Comparison of ENCODE assay signal across 10 cellular contexts in genomic region chr4:63717384-63717783, GRCh38.
DNase-seq lines count a peak whose midpoint lies in the region; ATAC-seq, FAIRE-seq and TF ChIP-seq lines count a peak whose summit lies in the region.
"Had no signal": no experiment of that assay in that cellular context is flagged by ENCODE, and none has a peak within 500 bp of the region (broad histone marks: within the 10 kb centered on the region; RNA-seq: fewer than 3 reads in every experiment).

No MANE protein-coding gene starts in this region.

- no peak overlapping the region for H4K91ac ChIP-seq in neuronal stem cell (ENCODE audit: low read depth, low read length, poor library complexity)

- RAD21 ChIA-PET in GM12878 (lab: Charles Lee; ENCODE audit: unreplicated experiment) = interaction anchor here (1.8 kb wide), 1 partner anchor 189 kb away, joined by 7 read pairs; no protein-coding TSS in a partner anchor

- no peak overlapping the region for H2BK120ac ChIP-seq in neuronal stem cell (ENCODE audit: low read depth, low read length)

- intact Hi-C loops in GM12878 (cut with micrococcal nuclease; ENCODE audit: unreplicated experiment) = loop anchor here (5.0 kb wide), 1 partner anchor 190 kb away; no protein-coding TSS in a partner anchor
- intact Hi-C loops in spleen (cut with DNase I; ENCODE audit: low total_unique reads) = no loop called here
- intact Hi-C loops in mucosa of descending colon (cut with DNase I, micrococcal nuclease) = no loop called here

- H3K27ac ChIP-seq in GM12878 (ENCODE audit: control insufficient read depth, insufficient read depth) = no peak overlapping the region
- no peak overlapping the region for H3K27ac ChIP-seq in neuronal stem cell (replicated peaks; ENCODE audit: low read length)
- H3K27ac ChIP-seq in spleen = no peak overlapping the region
- H3K27ac ChIP-seq in effector memory CD4-positive, alpha-beta T cell (ENCODE audit: insufficient read depth, low read length, poor library complexity, severe bottlenecking) = no peak overlapping the region
- H3K27ac ChIP-seq: gastroesophageal sphincter had no signal

- H4K20me1 ChIP-seq in GM12878 (ENCODE audit: control insufficient read depth, insufficient read depth) = no peaks in the 10 kb centered on the region

- TF ChIP-seq CTCF in GM12878 (IDR thresholded peaks at IDR 0.05 in 2 of 3, conservative IDR thresholded peaks at IDR 0.05 in 1 of 3; ENCODE audit: control insufficient read depth in 2 of 3, extremely low read depth in 1 of 3, insufficient read depth in 1 of 3, low read depth in 3 of 3, low read length in 3 of 3) (peak; percentile 25 to 41 (median 26); a peak in 4 of 6 replicates), spleen (IDR thresholded peaks at IDR 0.05 in 8 of 11, conservative IDR thresholded peaks at IDR 0.05 in 3 of 11) (no peak), mucosa of descending colon (IDR thresholded peaks at IDR 0.05) (no peak)

- H3K9me3 ChIP-seq in GM12878 (replicated peaks; ENCODE audit: control insufficient read depth, insufficient read depth, low read length) = no peaks in the 10 kb centered on the region
- no peaks in the 10 kb centered on the region for H3K9me3 ChIP-seq in neuronal stem cell (replicated peaks in 1 of 2; ENCODE audit: control insufficient read depth in 2 of 2, insufficient read depth in 1 of 2, low read depth in 1 of 2, low read length in 2 of 2)
- H3K9me3 ChIP-seq in spleen = peaks cover 0 to 5% (median 0%) of the 10 kb centered on the region in 8 donors
- H3K9me3 ChIP-seq in mucosa of descending colon = no peaks in the 10 kb centered on the region
- no peaks in the 10 kb centered on the region for H3K9me3 ChIP-seq in effector memory CD4-positive, alpha-beta T cell (ENCODE audit: control insufficient read depth, low read length)
- H3K9me3 ChIP-seq: gastroesophageal sphincter had no signal

- TF ChIP-seq RAD21 in GM12878 (IDR thresholded peaks at IDR 0.05; ENCODE audit: insufficient read depth, low read depth, low read length) = peak; percentile 73

- SMC1A ChIA-PET in GM12878 (lab: Charles Lee; ENCODE audit: uncharacterized antibody, unreplicated experiment) = interaction anchor here (0.6 to 2.4 kb wide), 3 partner anchors 153 to 412 kb away, joined by 3 to 10 read pairs (median 3); no protein-coding TSS in a partner anchor

- ATAC-seq in GM12878 = peak; percentile 40; the same call in 1 of the 3 replicates
- ATAC-seq in mucosa of descending colon = no peak
- ATAC-seq: gastroesophageal sphincter had no signal

- H3K79me2 ChIP-seq in GM12878 (ENCODE audit: control insufficient read depth, insufficient read depth, low read length) = no peaks in the 10 kb centered on the region

- CTCF ChIA-PET in GM12878 (lab: Yijun Ruan, JAX) = interaction anchor here (0.7 to 2.2 kb wide), 6 partner anchors 12 to 422 kb away, joined by 4 to 8 read pairs (median 5); no protein-coding TSS in a partner anchor

- POLR2A ChIA-PET in GM12878 (lab: Charles Lee) = no interaction called here

- H3K36me3 ChIP-seq in GM12878 (ENCODE audit: control insufficient read depth in 2 of 2, insufficient read depth in 2 of 2, low read length in 1 of 2) = no peaks in the 10 kb centered on the region
- H3K36me3 ChIP-seq in neuronal stem cell (replicated peaks in 1 of 2; ENCODE audit: control insufficient read depth in 2 of 2, insufficient read depth in 2 of 2, low read length in 2 of 2) = no peaks in the 10 kb centered on the region
- H3K36me3 ChIP-seq in spleen = no peaks in the 10 kb centered on the region
- no peaks in the 10 kb centered on the region for H3K36me3 ChIP-seq in mucosa of descending colon (ENCODE audit: low read depth)
- H3K36me3 ChIP-seq in effector memory CD4-positive, alpha-beta T cell (ENCODE audit: control insufficient read depth, insufficient read depth, low read length) = no peaks in the 10 kb centered on the region
- H3K36me3 ChIP-seq: gastroesophageal sphincter had no signal

- H3K27me3 ChIP-seq in GM12878 (replicated peaks in 1 of 2; ENCODE audit: control insufficient read depth in 2 of 2, insufficient read depth in 2 of 2, low read length in 1 of 2) (no peaks in the 10 kb centered on the region), neuronal stem cell (ENCODE audit: control insufficient read depth in 3 of 3, insufficient read depth in 3 of 3, low read depth in 1 of 3, low read length in 3 of 3) (no peaks in the 10 kb centered on the region), spleen (replicated peaks in 1 of 7) (no peaks in the 10 kb centered on the region)
- no peaks in the 10 kb centered on the region for H3K27me3 ChIP-seq in effector memory CD4-positive, alpha-beta T cell (replicated peaks; ENCODE audit: control insufficient read depth, insufficient read depth, low read length, poor library complexity, severe bottlenecking)
- H3K27me3 ChIP-seq: gastroesophageal sphincter had no signal

- H3K4ac ChIP-seq in neuronal stem cell (ENCODE audit: low read length) = no peak overlapping the region

- no peak overlapping the region for H3K14ac ChIP-seq in neuronal stem cell (ENCODE audit: low read length)

- H4K8ac ChIP-seq in neuronal stem cell (ENCODE audit: low read depth, low read length) = no peak overlapping the region

- FAIRE-seq in GM12878 (lab: Jason Lieb, UNC) = no peak

- no peak for TF ChIP-seq EP300 in GM12878 (IDR thresholded peaks at IDR 0.05; ENCODE audit: borderline replicate concordance in 1 of 2, control insufficient read depth in 1 of 2, low read depth in 2 of 2, low read length in 2 of 2)

- DNase-seq in NCI-H345 treated with DMSO at 0.1 percent for 48 hours (lab: John Stamatoyannopoulos, UW; ENCODE audit: unreplicated experiment) (peak; percentile 6), NCI-H345 (lab: John Stamatoyannopoulos, UW) (no peak), NAMALWA (ENCODE audit: low spot score) (peak; percentile 37), GM12878 (ENCODE audit: low read depth, low spot score) (peak; percentile 3), neuronal stem cell (ENCODE audit: low spot score) (peak; percentile 3), spleen (no peak), mucosa of descending colon (no peak)
- no peak for DNase-seq in effector memory CD4-positive, alpha-beta T cell
- DNase-seq: activated naive CD4-positive, alpha-beta T cell treated with anti-CD3 and anti-CD28 coated beads, Interleukin-2, amount 50 U/mL, for 16 hours had no signal

- in situ Hi-C loops in GM12878 (cut with MboI) = no loop called here

- H2AFZ ChIP-seq in GM12878 (ENCODE audit: control insufficient read depth, low read depth, low read length) (no peak overlapping the region), neuronal stem cell (ENCODE audit: low read length) (no peak overlapping the region)

- no peak overlapping the region for H2BK5ac ChIP-seq in neuronal stem cell (ENCODE audit: low read length)

- H3K4me2 ChIP-seq in GM12878 (ENCODE audit: control insufficient read depth, insufficient read depth) (no peak overlapping the region), neuronal stem cell (ENCODE audit: insufficient read depth, low read length, poor library complexity, severe bottlenecking) (no peak overlapping the region)

- 4% methylated on average over 2 of the region's 2 CpGs for WGBS in GM12878 (ENCODE audit: insufficient coverage, insufficient replicate concordance, low lambda C conversion rate, missing lambda C conversion rate)
- no CpG with 5 or more reads among the region's 2 CpGs for WGBS in neuronal stem cell (ENCODE audit: extremely low coverage in 2 of 2, insufficient read length in 2 of 2, insufficient replicate concordance in 1 of 2), 2 donors
- 19 to 45% (median 39%) methylated on average over 2 of the region's 2 CpGs for WGBS in spleen, 5 donors

- TF ChIP-seq POLR2A in GM12878 (IDR thresholded peaks at IDR 0.05; ENCODE audit: low read depth, low read length) = no peak
- TF ChIP-seq POLR2A in spleen (IDR thresholded peaks at IDR 0.05) = no peak

- H2BK12ac ChIP-seq in neuronal stem cell (ENCODE audit: low read length) = no peak overlapping the region

- H3K4me1 ChIP-seq in GM12878 (ENCODE audit: control insufficient read depth, insufficient read depth, low read length) = no peaks in the 10 kb centered on the region
- no peaks in the 10 kb centered on the region for H3K4me1 ChIP-seq in neuronal stem cell (ENCODE audit: control insufficient read depth in 2 of 2, insufficient read depth in 1 of 2, low read depth in 1 of 2, low read length in 2 of 2)
- H3K4me1 ChIP-seq in spleen = no peaks in the 10 kb centered on the region
- no peaks in the 10 kb centered on the region for H3K4me1 ChIP-seq in mucosa of descending colon (ENCODE audit: low read depth)
- no peaks in the 10 kb centered on the region for H3K4me1 ChIP-seq in effector memory CD4-positive, alpha-beta T cell (ENCODE audit: control insufficient read depth, insufficient read depth, low read length, poor library complexity, severe bottlenecking)
- H3K4me1 ChIP-seq: gastroesophageal sphincter had no signal

- BruUV-seq in GM12878 (replicated peaks; lab: Mats Ljungman, UMichigan) = no TSS peak

- H3K18ac ChIP-seq in neuronal stem cell (ENCODE audit: low read length) = no peak overlapping the region

- H2AK5ac ChIP-seq in neuronal stem cell (ENCODE audit: low read depth, low read length) = no peak overlapping the region

- H3K23ac ChIP-seq in neuronal stem cell (ENCODE audit: low read depth, low read length, poor library complexity) = no peak overlapping the region

- no peaks in the 10 kb centered on the region for H3K79me1 ChIP-seq in neuronal stem cell (ENCODE audit: low read depth, low read length)

- H3K4me3 ChIP-seq in GM12878 (no peak overlapping the region), neuronal stem cell (ENCODE audit: low read length in 2 of 2) (no peak overlapping the region), spleen (no peak overlapping the region), mucosa of descending colon (no peak overlapping the region)
- H3K4me3 ChIP-seq in effector memory CD4-positive, alpha-beta T cell (ENCODE audit: insufficient read depth, low read depth, low read length, poor library complexity, severe bottlenecking) = no peak overlapping the region
- H3K4me3 ChIP-seq: gastroesophageal sphincter had no signal

- no peak overlapping the region for H2BK15ac ChIP-seq in neuronal stem cell (ENCODE audit: low read length)

- H3K9ac ChIP-seq in GM12878 (ENCODE audit: control insufficient read depth, insufficient read depth, low read length) (no peak overlapping the region), neuronal stem cell (ENCODE audit: low read depth, low read length, poor library complexity) (no peak overlapping the region)

TF ChIP-seq in GM12878, 131 proteins besides CTCF, POLR2A, EP300 and RAD21:
- no peak for TF ChIP-seq CHD1 (IDR thresholded peaks at IDR 0.05; ENCODE audit: low read depth, low read length)
- TF ChIP-seq NBN (IDR thresholded peaks at IDR 0.05) = no peak
- TF ChIP-seq SMC3 (IDR thresholded peaks at IDR 0.05; ENCODE audit: borderline replicate concordance, low read length) = peak; percentile 56; the same call in 1 of the 2 replicates

Comparison
In these comparisons a context has a peak if more than half of its experiments do, and no peak if none do; other contexts are left out.
1. DNase-seq: peak in NCI-H345 treated with DMSO at 0.1 percent for 48 hours (single experiment), NAMALWA (single experiment), GM12878 (single experiment) and neuronal stem cell (single experiment); none in NCI-H345 (single experiment), spleen (single experiment), mucosa of descending colon (0 of 3) and effector memory CD4-positive, alpha-beta T cell (0 of 3).
2. CTCF ChIP-seq: peak in GM12878 (3 of 3); none in spleen (0 of 11) and mucosa of descending colon (single experiment).